In genomic region chr2:86476092-86476491, GRCh38 we compare ENCODE assay signal across 15 cellular contexts. TPM values are rescaled to one million over a fixed set of nuclear protein-coding genes. Genes with fewer than 3 reads are reported as not detected.
A peak's percentile ranks its signal among the peaks of the same experiment; 100 is the strongest.
DNase-seq lines count a peak whose midpoint lies in the region; ATAC-seq and TF ChIP-seq lines count a peak whose summit lies in the region.
"Had no signal": no experiment of that assay in that cellular context is flagged by ENCODE, and none has a peak within 500 bp of the region (broad histone marks: within the 10 kb centered on the region; RNA-seq: fewer than 3 reads in every experiment).

No MANE protein-coding gene starts in this region.

- H3K27me3 ChIP-seq in CD8-positive, alpha-beta T cell (ENCODE audit: insufficient read depth, low read length): no peaks in the 10 kb centered on the region
- no peaks in the 10 kb centered on the region for H3K27me3 ChIP-seq in osteoblast (ENCODE audit: insufficient read depth, low read length)
- H3K27me3 ChIP-seq: MG63, neural progenitor cell, sigmoid colon had no signal

- H3K4me1 Mint-ChIP-seq in CD8-positive, alpha-beta T cell (ENCODE audit: low read depth): peaks cover 29% of the 10 kb centered on the region
- peaks cover 46% of the 10 kb centered on the region for H3K4me1 Mint-ChIP-seq in activated CD8-positive, alpha-beta T cell treated with anti-CD3 and anti-CD28 coated beads for 36 hours (ENCODE audit: low read depth)
- H3K4me1 Mint-ChIP-seq: neural progenitor cell; stimulated activated naive B cell treated with anti-CD40 and anti-IgM and Interleukin-4, amounts not matched to agents 10 μg/mL and 1 μg/mL and 100 μg/mL, for 72 hours had no signal

- H3K27me3 Mint-ChIP-seq in CD8-positive, alpha-beta T cell (ENCODE audit: low read depth): no peaks in the 10 kb centered on the region
- H3K27me3 Mint-ChIP-seq in activated CD8-positive, alpha-beta T cell treated with anti-CD3 and anti-CD28 coated beads for 36 hours: no peaks in the 10 kb centered on the region
- H3K27me3 Mint-ChIP-seq: stimulated activated naive B cell treated with anti-CD40 and anti-IgM and Interleukin-4, amounts not matched to agents 10 μg/mL and 1 μg/mL and 100 μg/mL, for 72 hours had no signal

- H3K36me3 ChIP-seq in CD8-positive, alpha-beta T cell (ENCODE audit: insufficient read depth, low read length): peaks cover 76% of the 10 kb centered on the region
- peaks cover 45% of the 10 kb centered on the region for H3K36me3 ChIP-seq in osteoblast (ENCODE audit: insufficient read depth, low read length)

- no peak for ATAC-seq in CD8-positive, alpha-beta T cell
- ATAC-seq in activated CD8-positive, alpha-beta T cell treated with anti-CD3 and anti-CD28 coated beads for 36 hours: no peak
- ATAC-seq in HG03097 (IDR thresholded peaks at IDR 0.05; ENCODE audit: low FRiP score, unreplicated experiment): no peak
- ATAC-seq: esophagus mucosa; stimulated activated naive B cell treated with anti-CD40 and anti-IgM and Interleukin-4, amounts not matched to agents 10 μg/mL and 1 μg/mL and 100 μg/mL, for 72 hours had no signal

- no peak for DNase-seq in CD8-positive, alpha-beta T cell
- no peak for DNase-seq in activated CD8-positive, alpha-beta T cell treated with anti-CD3 and anti-CD28 coated beads for 36 hours
- DNase-seq in dedifferentiated amniotic fluid mesenchymal stem cell (ENCODE audit: extremely low spot score): peak; percentile 52
- DNase-seq in osteoblast (ENCODE audit: insufficient read length, low spot score, missing footprints): no peak
- DNase-seq in NCI-H526 treated with DMSO at 0.1 percent for 48 hours (lab: John Stamatoyannopoulos, UW): no peak
- DNase-seq in NCI-H187 (lab: John Stamatoyannopoulos, UW): no peak
- DNase-seq in stimulated activated naive CD4-positive, alpha-beta T cell (lab: John Stamatoyannopoulos, UW): no peak
- DNase-seq: MG63; NCI-H2081; sigmoid colon; stimulated activated naive B cell treated with anti-CD40 and anti-IgM and Interleukin-4, amounts not matched to agents 10 μg/mL and 1 μg/mL and 100 μg/mL, for 72 hours had no signal

- H3K36me3 Mint-ChIP-seq in CD8-positive, alpha-beta T cell: peaks cover 92% of the 10 kb centered on the region
- H3K36me3 Mint-ChIP-seq in activated CD8-positive, alpha-beta T cell treated with anti-CD3 and anti-CD28 coated beads for 36 hours (ENCODE audit: low read depth): peaks cover 85% of the 10 kb centered on the region

- peaks cover 12% of the 10 kb centered on the region for H4K20me1 ChIP-seq in osteoblast (ENCODE audit: insufficient read depth, low read length)

- TF ChIP-seq CTCF in CD8-positive, alpha-beta T cell (IDR thresholded peaks at IDR 0.05): no peak
- no peak for TF ChIP-seq CTCF in activated CD8-positive, alpha-beta T cell treated with anti-CD3 and anti-CD28 coated beads for 36 hours (IDR thresholded peaks at IDR 0.05)
- no peak for TF ChIP-seq CTCF in osteoblast (IDR thresholded peaks at IDR 0.05; ENCODE audit: extremely low read depth, low read depth, low read length)

- CTCF ChIA-PET in CD8-positive, alpha-beta T cell (lab: Charles Lee): interaction anchor here (0.7 to 1.0 kb wide), 2 partner anchors 9 to 162 kb away, joined by 3 read pairs; no protein-coding TSS in a partner anchor
- CTCF ChIA-PET in activated CD8-positive, alpha-beta T cell treated with anti-CD3 and anti-CD28 coated beads for 36 hours (lab: Charles Lee): interaction anchor here (0.7 to 1.2 kb wide), 2 partner anchors 9 to 34 kb away, joined by 3 read pairs; no protein-coding TSS in a partner anchor

- intact Hi-C loops in CD8-positive, alpha-beta T cell (cut with DNase I, micrococcal nuclease): no loop called here
- intact Hi-C loops in activated CD8-positive, alpha-beta T cell treated with anti-CD3 and anti-CD28 coated beads for 36 hours (cut with micrococcal nuclease): no loop called here

- no peak overlapping the region for H2AFZ ChIP-seq in osteoblast (ENCODE audit: low read length)
- H2AFZ ChIP-seq: neural progenitor cell had no signal

- peak overlapping the region; percentile 33 for H3K4me2 ChIP-seq in osteoblast (ENCODE audit: insufficient read depth, low read length)
- H3K4me2 ChIP-seq: neural progenitor cell had no signal

- no peak overlapping the region for H3K27ac ChIP-seq in CD8-positive, alpha-beta T cell (ENCODE audit: low read depth, low read length)
- peak overlapping the region; percentile 32 for H3K27ac ChIP-seq in osteoblast (ENCODE audit: low read depth, low read length)
- H3K27ac ChIP-seq: neural progenitor cell, sigmoid colon had no signal

- POLR2A ChIA-PET in CD8-positive, alpha-beta T cell (lab: Charles Lee): interaction anchor here (1.0 kb wide), 1 partner anchor 11 kb away, joined by 4 read pairs; no protein-coding TSS in a partner anchor
- POLR2A ChIA-PET in activated CD8-positive, alpha-beta T cell treated with anti-CD3 and anti-CD28 coated beads for 36 hours (lab: Charles Lee): no interaction called here

- no peak overlapping the region for H3K4me3 Mint-ChIP-seq in CD8-positive, alpha-beta T cell
- no peak overlapping the region for H3K4me3 Mint-ChIP-seq in activated CD8-positive, alpha-beta T cell treated with anti-CD3 and anti-CD28 coated beads for 36 hours
- H3K4me3 Mint-ChIP-seq: neural progenitor cell; stimulated activated naive B cell treated with anti-CD40 and anti-IgM and Interleukin-4, amounts not matched to agents 10 μg/mL and 1 μg/mL and 100 μg/mL, for 72 hours had no signal

- H3K4me3 ChIP-seq in CD8-positive, alpha-beta T cell (ENCODE audit: low read depth, low read length): no peak overlapping the region
- no peak overlapping the region for H3K4me3 ChIP-seq in osteoblast (ENCODE audit: insufficient read depth, low read length)
- H3K4me3 ChIP-seq: lung, MG63, neural progenitor cell, sigmoid colon had no signal

- H3K27ac Mint-ChIP-seq in CD8-positive, alpha-beta T cell: peak overlapping the region; percentile 0
- H3K27ac Mint-ChIP-seq in activated CD8-positive, alpha-beta T cell treated with anti-CD3 and anti-CD28 coated beads for 36 hours: peak overlapping the region; percentile 8
- H3K27ac Mint-ChIP-seq: neural progenitor cell had no signal

- no peaks in the 10 kb centered on the region for H3K79me2 ChIP-seq in osteoblast (ENCODE audit: insufficient read depth, low read length)

- no peaks in the 10 kb centered on the region for H3K9me3 ChIP-seq in CD8-positive, alpha-beta T cell (ENCODE audit: low read length)
- no peaks in the 10 kb centered on the region for H3K9me3 ChIP-seq in osteoblast (ENCODE audit: low read depth, low read length)
- H3K9me3 ChIP-seq: MG63, sigmoid colon had no signal

- no peaks in the 10 kb centered on the region for H3K4me1 ChIP-seq in CD8-positive, alpha-beta T cell (ENCODE audit: insufficient read depth, low read length)
- peaks cover 24% of the 10 kb centered on the region for H3K4me1 ChIP-seq in osteoblast (ENCODE audit: insufficient read depth, low read length)
- H3K4me1 ChIP-seq: neural progenitor cell had no signal

- H3K9me3 Mint-ChIP-seq in CD8-positive, alpha-beta T cell: no peaks in the 10 kb centered on the region
- no peaks in the 10 kb centered on the region for H3K9me3 Mint-ChIP-seq in activated CD8-positive, alpha-beta T cell treated with anti-CD3 and anti-CD28 coated beads for 36 hours
- H3K9me3 Mint-ChIP-seq: neural progenitor cell; stimulated activated naive B cell treated with anti-CD40 and anti-IgM and Interleukin-4, amounts not matched to agents 10 μg/mL and 1 μg/mL and 100 μg/mL, for 72 hours had no signal

RNA-seq across cellular contexts. Expression of gene KDM3A, which starts 34.9 kb away (rescaled TPM):
- total RNA-seq in CD8-positive, alpha-beta T cell: 100 to 1,000 TPM; 226 to 227 TPM
- total RNA-seq in activated CD8-positive, alpha-beta T cell treated with anti-CD3 and anti-CD28 coated beads for 36 hours: 100 to 1,000 TPM; 107 to 114 TPM
- total RNA-seq in osteoblast: 28.9 and 36.9 TPM in 2 replicates
